In the genomic region with DNA sequence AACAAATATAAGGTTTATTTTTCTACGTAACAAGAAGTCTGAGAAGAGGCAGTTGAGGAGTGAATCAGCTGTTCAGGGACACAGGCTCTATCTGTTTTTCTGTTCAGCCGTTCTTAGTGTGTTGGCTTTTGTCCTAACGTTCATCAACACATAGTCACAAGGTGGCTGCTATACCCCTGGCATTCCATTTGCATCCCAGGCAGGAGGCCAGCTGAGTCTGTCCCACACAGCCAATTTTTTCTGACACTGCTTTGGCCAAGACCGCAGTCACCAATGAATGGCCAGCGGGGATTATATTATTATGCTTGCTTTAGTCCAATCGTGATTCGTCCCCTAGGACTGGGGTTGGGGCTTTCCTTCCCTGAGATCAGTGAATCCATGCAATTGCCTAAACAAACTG, we compare ENCODE assay signal across 17 cellular contexts.
DNase-seq lines count a peak whose midpoint lies in the region; ATAC-seq, FAIRE-seq and TF ChIP-seq lines count a peak whose summit lies in the region.
"Had no signal": no experiment of that assay in that cellular context is flagged by ENCODE, and none has a peak within 500 bp of the region (broad histone marks: within the 10 kb centered on the region; RNA-seq: fewer than 3 reads in every experiment).

No MANE protein-coding gene starts in this region.

- ATAC-seq in left ventricle myocardium superior: peak; percentile 50
- ATAC-seq: A549, GM12878, HCT116 had no signal

- TF ChIP-seq EP300 in stomach (IDR thresholded peaks at IDR 0.05): no peak

- peak; percentile 67 for DNase-seq in RPMI7951 (ENCODE audit: low read depth)
- peak; percentile 86 for DNase-seq in astrocyte of the hippocampus (ENCODE audit: low read depth, low spot score)
- no peak for DNase-seq in left ventricle myocardium superior
- DNase-seq in stomach: peak; percentile 10
- DNase-seq in small intestine: no peak
- no peak for DNase-seq in globus pallidus (ENCODE audit: low spot score)
- DNase-seq: BE2C; CD4-positive, alpha-beta memory T cell; DMS79; GM23248 had no signal

- TF ChIP-seq CTCF in stomach (IDR thresholded peaks at IDR 0.05): no peak

- H3K36me3 ChIP-seq in stomach: no peaks in the 10 kb centered on the region
- H3K36me3 ChIP-seq in small intestine (ENCODE audit: control insufficient read depth in 2 of 2, insufficient read depth in 2 of 2, low read length in 2 of 2): no peaks in the 10 kb centered on the region
- H3K36me3 ChIP-seq: BE2C had no signal

- H3K27ac ChIP-seq in stomach (no peak overlapping the region), small intestine (ENCODE audit: low read depth in 1 of 2, low read length in 1 of 2) (no peak overlapping the region)
- H3K27ac ChIP-seq: A549, C4-2B, GM23248, HL-60 had no signal

- H3K9me3 ChIP-seq in stomach: peaks cover 0 to 10% (median 0%) of the 10 kb centered on the region in 4 donors
- H3K9me3 ChIP-seq in small intestine (ENCODE audit: control insufficient read depth, low read depth): no peaks in the 10 kb centered on the region
- H3K9me3 ChIP-seq: A549, BE2C had no signal

- H3K27me3 ChIP-seq in stomach: peaks cover 0 to 3% (median 0%) of the 10 kb centered on the region in 3 donors
- H3K27me3 ChIP-seq in small intestine (ENCODE audit: control insufficient read depth in 2 of 2, insufficient read depth in 2 of 2, low read length in 2 of 2): no peaks in the 10 kb centered on the region
- H3K27me3 ChIP-seq: BE2C had no signal

- 84 to 87% (median 85%) methylated on average over 7 of the region's 7 CpGs for WGBS in stomach, 5 donors
- 86 to 90% (median 89%) methylated on average over 7 of the region's 7 CpGs for WGBS in small intestine, 3 donors

- intact Hi-C loops in left ventricle myocardium superior (cut with micrococcal nuclease): no loop called here
- intact Hi-C loops in stomach (cut with DNase I; ENCODE audit: low total_unique reads): no loop called here

- FAIRE-seq in small intestine (lab: Jason Lieb, UNC): no peak
- FAIRE-seq: A549, GM12878, GM18507, H54 had no signal

- no peak for TF ChIP-seq POLR2A in stomach (IDR thresholded peaks at IDR 0.05)

- H3K4me1 ChIP-seq in stomach: no peaks in the 10 kb centered on the region
- no peaks in the 10 kb centered on the region for H3K4me1 ChIP-seq in small intestine (ENCODE audit: control insufficient read depth in 2 of 2, insufficient read depth in 1 of 2, low read depth in 1 of 2, low read length in 1 of 2)
- H3K4me1 ChIP-seq: A549 had no signal

- H3K4me3 ChIP-seq in stomach: no peak overlapping the region
- no peak overlapping the region for H3K4me3 ChIP-seq in small intestine (ENCODE audit: low read depth in 1 of 2, low read length in 2 of 2)
- H3K4me3 ChIP-seq: A549, GM12878, GM23248 had no signal

Comparison
In these comparisons a context has a peak if more than half of its experiments do, and no peak if none do; other contexts are left out.
1. DNase-seq: peak in RPMI7951 (single experiment), astrocyte of the hippocampus (single experiment) and stomach (single experiment); none in left ventricle myocardium superior (single experiment), small intestine (single experiment) and globus pallidus (single experiment).